In genomic region chr2:10304458-10305253, GRCh38 we compare ENCODE assay signal across 2 cellular contexts.
TF ChIP-seq lines count a peak whose summit lies in the region.

No MANE protein-coding gene starts in this region.

TF ChIP-seq in SK-N-SH, 30 proteins besides CTCF, POLR2A, EP300 and RAD21 (continued from another document):
- TF ChIP-seq, protein P1, sequence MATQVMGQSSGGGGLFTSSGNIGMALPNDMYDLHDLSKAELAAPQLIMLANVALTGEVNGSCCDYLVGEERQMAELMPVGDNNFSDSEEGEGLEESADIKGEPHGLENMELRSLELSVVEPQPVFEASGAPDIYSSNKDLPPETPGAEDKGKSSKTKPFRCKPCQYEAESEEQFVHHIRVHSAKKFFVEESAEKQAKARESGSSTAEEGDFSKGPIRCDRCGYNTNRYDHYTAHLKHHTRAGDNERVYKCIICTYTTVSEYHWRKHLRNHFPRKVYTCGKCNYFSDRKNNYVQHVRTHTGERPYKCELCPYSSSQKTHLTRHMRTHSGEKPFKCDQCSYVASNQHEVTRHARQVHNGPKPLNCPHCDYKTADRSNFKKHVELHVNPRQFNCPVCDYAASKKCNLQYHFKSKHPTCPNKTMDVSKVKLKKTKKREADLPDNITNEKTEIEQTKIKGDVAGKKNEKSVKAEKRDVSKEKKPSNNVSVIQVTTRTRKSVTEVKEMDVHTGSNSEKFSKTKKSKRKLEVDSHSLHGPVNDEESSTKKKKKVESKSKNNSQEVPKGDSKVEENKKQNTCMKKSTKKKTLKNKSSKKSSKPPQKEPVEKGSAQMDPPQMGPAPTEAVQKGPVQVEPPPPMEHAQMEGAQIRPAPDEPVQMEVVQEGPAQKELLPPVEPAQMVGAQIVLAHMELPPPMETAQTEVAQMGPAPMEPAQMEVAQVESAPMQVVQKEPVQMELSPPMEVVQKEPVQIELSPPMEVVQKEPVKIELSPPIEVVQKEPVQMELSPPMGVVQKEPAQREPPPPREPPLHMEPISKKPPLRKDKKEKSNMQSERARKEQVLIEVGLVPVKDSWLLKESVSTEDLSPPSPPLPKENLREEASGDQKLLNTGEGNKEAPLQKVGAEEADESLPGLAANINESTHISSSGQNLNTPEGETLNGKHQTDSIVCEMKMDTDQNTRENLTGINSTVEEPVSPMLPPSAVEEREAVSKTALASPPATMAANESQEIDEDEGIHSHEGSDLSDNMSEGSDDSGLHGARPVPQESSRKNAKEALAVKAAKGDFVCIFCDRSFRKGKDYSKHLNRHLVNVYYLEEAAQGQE (IDR thresholded peaks at IDR 0.05; ENCODE audit: low read depth, low read length): no peak
- TF ChIP-seq MAX (IDR thresholded peaks at IDR 0.05; ENCODE audit: low read depth): no peak
- no peak for TF ChIP-seq YY1 (IDR thresholded peaks at IDR 0.05; ENCODE audit: low read depth)
- TF ChIP-seq FOXJ3 (CRISPR knock-in tag; IDR thresholded peaks at IDR 0.05): no peak
- TF ChIP-seq POLR2AphosphoS5 (IDR thresholded peaks at IDR 0.05; ENCODE audit: low read depth, low read length): no peak
- TF ChIP-seq TEAD4 (IDR thresholded peaks at IDR 0.05; ENCODE audit: borderline replicate concordance, insufficient read depth): no peak
- no peak for TF ChIP-seq MXI1 (IDR thresholded peaks at IDR 0.05; ENCODE audit: low read depth, low read length)

TF ChIP-seq in SK-N-SH treated with all-trans-retinoic acid at 6 μM for 48 hours, 23 proteins besides CTCF, POLR2A, EP300 and RAD21 (continued from another document):
- TF ChIP-seq POU6F1 (CRISPR knock-in tag; IDR thresholded peaks at IDR 0.05; ENCODE audit: borderline replicate concordance, low read depth) (no peak), TOX (CRISPR knock-in tag; IDR thresholded peaks at IDR 0.05; ENCODE audit: borderline replicate concordance) (no peak), ISL1 (CRISPR knock-in tag; IDR thresholded peaks at IDR 0.05) (no peak), ZFP3 (CRISPR knock-in tag; IDR thresholded peaks at IDR 0.05) (no peak), ZC3H10 (CRISPR knock-in tag; IDR thresholded peaks at IDR 0.05) (no peak), ZNF8 (CRISPR knock-in tag; IDR thresholded peaks at IDR 0.05) (no peak), OSR1 (CRISPR knock-in tag; IDR thresholded peaks at IDR 0.05) (no peak), RARB (CRISPR knock-in tag; IDR thresholded peaks at IDR 0.05) (no peak), ESRRG (CRISPR knock-in tag; IDR thresholded peaks at IDR 0.05) (no peak)
- TF ChIP-seq, protein P2, sequence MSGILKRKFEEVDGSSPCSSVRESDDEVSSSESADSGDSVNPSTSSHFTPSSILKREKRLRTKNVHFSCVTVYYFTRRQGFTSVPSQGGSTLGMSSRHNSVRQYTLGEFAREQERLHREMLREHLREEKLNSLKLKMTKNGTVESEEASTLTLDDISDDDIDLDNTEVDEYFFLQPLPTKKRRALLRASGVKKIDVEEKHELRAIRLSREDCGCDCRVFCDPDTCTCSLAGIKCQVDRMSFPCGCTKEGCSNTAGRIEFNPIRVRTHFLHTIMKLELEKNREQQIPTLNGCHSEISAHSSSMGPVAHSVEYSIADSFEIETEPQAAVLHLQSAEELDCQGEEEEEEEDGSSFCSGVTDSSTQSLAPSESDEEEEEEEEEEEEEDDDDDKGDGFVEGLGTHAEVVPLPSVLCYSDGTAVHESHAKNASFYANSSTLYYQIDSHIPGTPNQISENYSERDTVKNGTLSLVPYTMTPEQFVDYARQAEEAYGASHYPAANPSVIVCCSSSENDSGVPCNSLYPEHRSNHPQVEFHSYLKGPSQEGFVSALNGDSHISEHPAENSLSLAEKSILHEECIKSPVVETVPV (CRISPR knock-in tag; IDR thresholded peaks at IDR 0.05): no peak
